14 cellular contexts compared by ENCODE assay signal in the genomic region with DNA sequence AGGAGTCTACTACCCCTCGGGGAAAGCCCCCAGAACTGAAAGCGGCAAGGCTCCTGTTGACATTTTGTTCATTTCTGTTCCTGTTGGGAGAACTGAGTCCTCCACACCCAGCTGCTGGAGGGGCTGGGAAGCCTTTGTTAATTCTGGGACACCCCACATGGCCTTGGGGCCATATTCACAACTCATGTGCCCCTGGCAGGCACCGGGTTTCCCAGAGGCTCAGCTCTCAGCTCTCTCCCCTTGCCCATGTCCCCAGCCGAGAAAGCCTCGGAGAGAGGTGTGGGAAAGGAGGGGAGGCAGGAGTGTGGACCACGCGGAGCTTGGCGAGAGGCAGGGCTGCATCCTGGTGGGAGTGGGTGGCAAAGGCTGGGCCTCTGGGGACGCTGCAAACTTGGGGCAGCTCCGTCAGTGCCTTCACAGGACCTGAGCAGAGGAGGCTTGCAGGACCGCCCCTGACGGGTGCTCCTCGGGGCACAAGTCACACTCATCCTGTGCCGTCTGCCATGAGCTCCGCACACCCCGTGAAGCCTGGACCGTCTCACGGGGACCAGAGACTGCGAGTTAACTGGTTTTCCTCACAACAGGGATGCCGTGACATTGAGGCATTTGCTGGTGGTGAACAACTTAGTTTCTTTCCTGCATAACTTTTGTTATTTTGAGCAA.
DNase-seq lines count a peak whose midpoint lies in the region; ATAC-seq, FAIRE-seq and TF ChIP-seq lines count a peak whose summit lies in the region.
"Had no signal": no experiment of that assay in that cellular context is flagged by ENCODE, and none has a peak within 500 bp of the region (broad histone marks: within the 10 kb centered on the region; RNA-seq: fewer than 3 reads in every experiment).

No MANE protein-coding gene starts in this region.

- peak overlapping the region; percentile 36 for H3K4me3 ChIP-seq in AG09309 (ENCODE audit: control insufficient read depth, low read depth, low read length)
- H3K4me3 ChIP-seq: heart right ventricle had no signal

- no peak for TF ChIP-seq POLR2A in GM12892 (IDR thresholded peaks at IDR 0.05; ENCODE audit: low read depth, low read length)

- H3K36me3 Mint-ChIP-seq in activated T-cell treated with anti-CD3 and anti-CD28 coated beads, Interleukin-2, amount 50 U/mL, for 24 hours (ENCODE audit: low read depth): peaks cover 14% of the 10 kb centered on the region
- H3K36me3 Mint-ChIP-seq in chondrocyte (ENCODE audit: low read depth): peaks cover 13% of the 10 kb centered on the region

- H3K27me3 Mint-ChIP-seq in activated T-cell treated with anti-CD3 and anti-CD28 coated beads, Interleukin-2, amount 50 U/mL, for 24 hours: no peaks in the 10 kb centered on the region
- H3K27me3 Mint-ChIP-seq in chondrocyte (ENCODE audit: low read depth): peaks cover 6% of the 10 kb centered on the region

- peak overlapping the region; percentile 25 for H3K4me3 Mint-ChIP-seq in activated T-cell treated with anti-CD3 and anti-CD28 coated beads, Interleukin-2, amount 50 U/mL, for 24 hours
- no peak overlapping the region for H3K4me3 Mint-ChIP-seq in chondrocyte (ENCODE audit: unreplicated experiment)
- H3K4me3 Mint-ChIP-seq: CD14-positive monocyte had no signal

- peaks cover 37% of the 10 kb centered on the region for H3K4me1 Mint-ChIP-seq in activated T-cell treated with anti-CD3 and anti-CD28 coated beads, Interleukin-2, amount 50 U/mL, for 24 hours (ENCODE audit: low read depth)
- H3K4me1 Mint-ChIP-seq in chondrocyte (ENCODE audit: low read depth): no peaks in the 10 kb centered on the region

- DNase-seq in AG09309 (ENCODE audit: low read depth): no peak
- no peak for DNase-seq in GM12892 (ENCODE audit: insufficient read length)
- peak; percentile 51 for DNase-seq in activated T-cell treated with anti-CD3 and anti-CD28 coated beads, Interleukin-2, amount 50 U/mL, for 24 hours
- DNase-seq in hepatic stellate cell (ENCODE audit: low spot score): peak; percentile 28
- DNase-seq in chondrocyte (ENCODE audit: low spot score): no peak
- no peak for DNase-seq in NCI-H748 (lab: John Stamatoyannopoulos, UW; ENCODE audit: unreplicated experiment)
- DNase-seq: heart right ventricle, left ventricle myocardium superior, NCI-H1092 treated with DMSO at 0.1 percent for 48 hours, NCI-H524, SIG-M5 had no signal

- peak; percentile 38 for FAIRE-seq in GM12892 (lab: Jason Lieb, UNC)

- ATAC-seq in HG03432 (IDR thresholded peaks at IDR 0.05; ENCODE audit: unreplicated experiment) (no peak), HG03565 (IDR thresholded peaks at IDR 0.05; ENCODE audit: unreplicated experiment) (no peak)
- ATAC-seq: heart right ventricle, left ventricle myocardium superior had no signal

- peak overlapping the region; percentile 2 for H3K27ac Mint-ChIP-seq in activated T-cell treated with anti-CD3 and anti-CD28 coated beads, Interleukin-2, amount 50 U/mL, for 24 hours
- H3K27ac Mint-ChIP-seq in chondrocyte (ENCODE audit: unreplicated experiment): no peak overlapping the region
- H3K27ac Mint-ChIP-seq: CD14-positive monocyte had no signal

- H3K9me3 Mint-ChIP-seq in activated T-cell treated with anti-CD3 and anti-CD28 coated beads, Interleukin-2, amount 50 U/mL, for 24 hours: peaks cover 21% of the 10 kb centered on the region
- peaks cover 20% of the 10 kb centered on the region for H3K9me3 Mint-ChIP-seq in chondrocyte (ENCODE audit: low read depth)

- TF ChIP-seq CTCF in AG09309 (IDR thresholded peaks at IDR 0.05; ENCODE audit: control insufficient read depth, insufficient read depth, low read depth, low read length, missing control alignments) (no peak), chondrocyte (IDR thresholded peaks at IDR 0.05) (no peak)

Comparison
In these comparisons a context has a peak if more than half of its experiments do, and no peak if none do; other contexts are left out.
1. DNase-seq: peak in activated T-cell treated with anti-CD3 and anti-CD28 coated beads, Interleukin-2, amount 50 U/mL, for 24 hours (single experiment) and hepatic stellate cell (single experiment); none in AG09309 (single experiment), GM12892 (single experiment), chondrocyte (single experiment) and NCI-H748 (single experiment).